ENCODE assay signal across 1 cellular context in the genomic region with DNA sequence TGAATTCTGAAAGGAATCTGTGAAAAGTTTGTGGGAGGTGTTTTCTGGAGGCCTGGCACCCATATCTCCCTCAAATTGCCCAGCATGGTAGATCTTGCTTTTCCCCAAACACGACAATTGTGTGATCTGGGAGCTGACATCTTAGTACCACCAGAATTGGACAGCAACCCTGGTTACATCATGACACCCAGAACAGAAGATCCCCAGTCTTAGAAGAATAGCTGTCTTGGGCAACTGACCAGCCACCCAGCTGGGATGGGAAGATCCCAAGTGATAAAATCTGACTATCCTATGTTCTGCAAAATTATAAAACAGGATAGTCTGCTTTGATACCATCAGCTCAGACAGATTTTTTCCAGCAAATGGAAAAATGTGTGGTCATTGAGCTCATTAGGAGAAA.
A peak's percentile ranks its signal among the peaks of the same experiment; 100 is the strongest.
TF ChIP-seq lines count a peak whose summit lies in the region.

No MANE protein-coding gene starts in this region.

TF ChIP-seq in SK-N-SH, 30 proteins besides CTCF, POLR2A, EP300 and RAD21 (continued from another document):
- TF ChIP-seq, protein P1, sequence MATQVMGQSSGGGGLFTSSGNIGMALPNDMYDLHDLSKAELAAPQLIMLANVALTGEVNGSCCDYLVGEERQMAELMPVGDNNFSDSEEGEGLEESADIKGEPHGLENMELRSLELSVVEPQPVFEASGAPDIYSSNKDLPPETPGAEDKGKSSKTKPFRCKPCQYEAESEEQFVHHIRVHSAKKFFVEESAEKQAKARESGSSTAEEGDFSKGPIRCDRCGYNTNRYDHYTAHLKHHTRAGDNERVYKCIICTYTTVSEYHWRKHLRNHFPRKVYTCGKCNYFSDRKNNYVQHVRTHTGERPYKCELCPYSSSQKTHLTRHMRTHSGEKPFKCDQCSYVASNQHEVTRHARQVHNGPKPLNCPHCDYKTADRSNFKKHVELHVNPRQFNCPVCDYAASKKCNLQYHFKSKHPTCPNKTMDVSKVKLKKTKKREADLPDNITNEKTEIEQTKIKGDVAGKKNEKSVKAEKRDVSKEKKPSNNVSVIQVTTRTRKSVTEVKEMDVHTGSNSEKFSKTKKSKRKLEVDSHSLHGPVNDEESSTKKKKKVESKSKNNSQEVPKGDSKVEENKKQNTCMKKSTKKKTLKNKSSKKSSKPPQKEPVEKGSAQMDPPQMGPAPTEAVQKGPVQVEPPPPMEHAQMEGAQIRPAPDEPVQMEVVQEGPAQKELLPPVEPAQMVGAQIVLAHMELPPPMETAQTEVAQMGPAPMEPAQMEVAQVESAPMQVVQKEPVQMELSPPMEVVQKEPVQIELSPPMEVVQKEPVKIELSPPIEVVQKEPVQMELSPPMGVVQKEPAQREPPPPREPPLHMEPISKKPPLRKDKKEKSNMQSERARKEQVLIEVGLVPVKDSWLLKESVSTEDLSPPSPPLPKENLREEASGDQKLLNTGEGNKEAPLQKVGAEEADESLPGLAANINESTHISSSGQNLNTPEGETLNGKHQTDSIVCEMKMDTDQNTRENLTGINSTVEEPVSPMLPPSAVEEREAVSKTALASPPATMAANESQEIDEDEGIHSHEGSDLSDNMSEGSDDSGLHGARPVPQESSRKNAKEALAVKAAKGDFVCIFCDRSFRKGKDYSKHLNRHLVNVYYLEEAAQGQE (IDR thresholded peaks at IDR 0.05; ENCODE audit: low read depth, low read length): peak; percentile 73
